In genomic region chr20:19047951-19048296, GRCh38 we compare ENCODE assay signal across 25 cellular contexts.
DNase-seq lines count a peak whose midpoint lies in the region; ATAC-seq and TF ChIP-seq lines count a peak whose summit lies in the region.
"Had no signal": no experiment of that assay in that cellular context is flagged by ENCODE, and none has a peak within 500 bp of the region (broad histone marks: within the 10 kb centered on the region; RNA-seq: fewer than 3 reads in every experiment).

No MANE protein-coding gene starts in this region.

- H3K27ac ChIP-seq in suprapubic skin: peak overlapping the region; percentile 89
- H3K27ac ChIP-seq: body of pancreas, dorsolateral prefrontal cortex, left lung, neutrophil had no signal

- DNase-seq in SIG-M5 treated with dmso at 0.1 percent for 504 hours (lab: John Stamatoyannopoulos, UW; ENCODE audit: unreplicated experiment) (peak; percentile 54), SIG-M5 (lab: John Stamatoyannopoulos, UW) (no peak), ecto neural progenitor cell (ENCODE audit: low spot score) (peak; percentile 32), mucosa of descending colon (no peak), suprapubic skin (ENCODE audit: low spot score in 2 of 2) (no peak), NCI-H1436 (lab: John Stamatoyannopoulos, UW) (no peak), putamen (ENCODE audit: low spot score) (no peak)
- DNase-seq in stimulated activated CD4-positive, alpha-beta T cell treated with anti-CD3 and anti-CD28 coated beads, Interleukin-15, amount 100 ng/mL, for 24 hours: no peak
- DNase-seq: activated CD8-positive, alpha-beta T cell treated with anti-CD3 and anti-CD28 coated beads for 36 hours; activated naive CD4-positive, alpha-beta T cell treated with anti-CD3 and anti-CD28 coated beads, Interleukin-2, amount 10 ng/mL, durations not matched to agents 7 days and 5 days; dorsolateral prefrontal cortex; KBM-7; mesenchymal stem cell; naive B cell; NCI-H1417; NCI-H2081 treated with DMSO at 0.1 percent for 48 hours; NCI-H69; posterior cingulate gyrus; SHP77 treated with DMSO at 0.1 percent for 48 hours; stimulated activated naive B cell treated with anti-CD40 and anti-IgM and Interleukin-4, amounts not matched to agents 10 μg/mL and 1 μg/mL and 100 μg/mL, for 72 hours had no signal

- peaks cover 16% of the 10 kb centered on the region for H3K4me1 ChIP-seq in mucosa of descending colon (ENCODE audit: low read depth)
- peaks cover 34% of the 10 kb centered on the region for H3K4me1 ChIP-seq in suprapubic skin
- H3K4me1 ChIP-seq: body of pancreas, Peyer's patch had no signal

- H3K36me3 ChIP-seq in mucosa of descending colon (ENCODE audit: low read depth) (no peaks in the 10 kb centered on the region), suprapubic skin (no peaks in the 10 kb centered on the region)
- H3K36me3 ChIP-seq: left lung, neutrophil, Peyer's patch, uterus had no signal

- intact Hi-C loops in mucosa of descending colon (cut with DNase I, micrococcal nuclease): no loop called here

- ATAC-seq in mucosa of descending colon: peak; percentile 61
- ATAC-seq: activated CD8-positive, alpha-beta T cell treated with anti-CD3 and anti-CD28 coated beads for 36 hours; body of pancreas; stimulated activated naive B cell treated with anti-CD40 and anti-IgM and Interleukin-4, amounts not matched to agents 10 μg/mL and 1 μg/mL and 100 μg/mL, for 72 hours had no signal

- TF ChIP-seq CTCF in mucosa of descending colon (IDR thresholded peaks at IDR 0.05) (no peak), suprapubic skin (IDR thresholded peaks at IDR 0.05) (no peak)

- H3K4me3 ChIP-seq in mucosa of descending colon: no peak overlapping the region
- H3K4me3 ChIP-seq in suprapubic skin: no peak overlapping the region
- H3K4me3 ChIP-seq: body of pancreas, dorsolateral prefrontal cortex, left lung, Peyer's patch, uterus had no signal

- no peak for TF ChIP-seq EP300 in suprapubic skin (IDR thresholded peaks at IDR 0.05)

- 62% methylated on average over 3 of the region's 3 CpGs for WGBS in suprapubic skin

- TF ChIP-seq POLR2A in suprapubic skin (IDR thresholded peaks at IDR 0.05): no peak

- H3K27me3 ChIP-seq in suprapubic skin: no peaks in the 10 kb centered on the region
- H3K27me3 ChIP-seq: body of pancreas, left lung, Peyer's patch, uterus had no signal

- H3K9me3 ChIP-seq in mucosa of descending colon (no peaks in the 10 kb centered on the region), suprapubic skin (no peaks in the 10 kb centered on the region)
- H3K9me3 ChIP-seq: body of pancreas, left lung, neutrophil, Peyer's patch, uterus had no signal

Comparison
In these comparisons a context has a peak if more than half of its experiments do, and no peak if none do; other contexts are left out.
1. DNase-seq: peak in SIG-M5 treated with dmso at 0.1 percent for 504 hours (single experiment) and ecto neural progenitor cell (single experiment); none in SIG-M5 (single experiment), mucosa of descending colon (0 of 3), suprapubic skin (0 of 2), NCI-H1436 (single experiment), putamen (single experiment) and stimulated activated CD4-positive, alpha-beta T cell treated with anti-CD3 and anti-CD28 coated beads, Interleukin-15, amount 100 ng/mL, for 24 hours (single experiment).